ENCODE assay signal across 8 cellular contexts in the genomic region with DNA sequence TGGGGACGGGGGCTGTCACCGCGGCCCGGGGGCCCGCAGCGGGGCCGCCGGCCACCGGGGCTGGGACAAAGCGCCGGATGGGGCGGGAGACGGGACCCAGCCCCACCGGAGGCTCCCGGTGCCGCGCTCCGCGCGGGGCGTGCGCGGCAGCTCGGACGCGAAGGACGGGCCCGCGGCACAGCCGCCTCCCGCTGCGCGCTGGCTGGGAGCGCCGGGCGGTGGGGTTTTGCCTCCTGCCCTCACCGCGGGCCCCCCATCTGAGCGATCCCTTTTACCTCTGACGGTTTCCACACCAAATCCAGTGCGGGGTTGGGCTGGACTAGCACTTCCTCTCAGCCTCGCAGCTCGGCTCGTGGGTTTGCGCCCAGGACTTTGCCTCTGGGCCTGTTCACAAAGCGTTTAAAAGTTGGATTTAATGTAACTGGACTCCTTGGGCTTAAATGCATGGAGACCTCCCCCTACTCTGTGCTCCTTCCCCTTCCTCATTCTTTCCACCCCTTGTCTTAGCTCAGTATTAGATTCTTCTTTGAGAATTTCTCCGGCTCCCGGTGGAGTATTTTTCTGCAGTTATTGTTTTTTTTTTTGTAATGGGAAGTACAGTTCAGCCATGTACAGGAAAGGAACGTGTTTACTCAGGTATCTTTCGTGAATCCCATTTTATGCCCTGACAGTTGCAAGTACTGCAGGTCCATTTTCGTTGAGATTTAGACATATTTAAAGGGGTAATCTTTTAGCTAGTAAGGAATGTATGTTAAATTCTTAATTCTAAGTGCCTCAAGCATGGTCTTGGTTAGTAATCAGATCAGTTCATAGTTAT. TPM values are rescaled to one million over a fixed set of nuclear protein-coding genes. Genes with fewer than 3 reads are reported as not detected.
DNase-seq lines count a peak whose midpoint lies in the region; ATAC-seq and TF ChIP-seq lines count a peak whose summit lies in the region.

No MANE protein-coding gene starts in this region.

- intact Hi-C loops in left ventricle myocardium inferior (cut with micrococcal nuclease) (no loop called here), posterior cingulate gyrus (cut with DNase I) (loop anchor here (5.0 to 10.0 kb wide), 2 partner anchors 261 to 342 kb away; no protein-coding TSS in a partner anchor)

- peaks cover 60% of the 10 kb centered on the region for H3K4me1 ChIP-seq in left ventricle myocardium inferior

- H3K27ac ChIP-seq in RWPE1 (peak overlapping the region; percentile 97), left ventricle myocardium inferior (replicated peaks) (peak overlapping the region; percentile 99)

- peak overlapping the region; percentile 87 for H3K4me3 ChIP-seq in left ventricle myocardium inferior

- H3K9me3 ChIP-seq in left ventricle myocardium inferior (replicated peaks), result no peaks in the 10 kb centered on the region

- no peak for TF ChIP-seq CTCF in RWPE1 (conservative IDR thresholded peaks at IDR 0.05; ENCODE audit: low read depth)
- no peak for TF ChIP-seq CTCF in left ventricle myocardium inferior (IDR thresholded peaks at IDR 0.05; ENCODE audit: borderline replicate concordance)

- ATAC-seq in GM21423 (IDR thresholded peaks at IDR 0.05; ENCODE audit: unreplicated experiment), result peak; percentile 42

- DNase-seq in Daoy (ENCODE audit: low read depth) (peak; percentile 75), HT1080 (ENCODE audit: low read depth) (peak; percentile 62), RWPE1 (ENCODE audit: low spot score) (peak; percentile 57), amygdala (lab: John Stamatoyannopoulos, UW) (peak in 40 of 56 donors; percentile 3 to 77 (median 45)), left ventricle myocardium inferior (peak; percentile 64), posterior cingulate gyrus (peak; percentile 18 to 91 (median 40)), GM19240 (ENCODE audit: insufficient read length, low spot score) (no peak)

- H3K36me3 ChIP-seq in left ventricle myocardium inferior, result no peaks in the 10 kb centered on the region

- CTCF ChIA-PET in RWPE1 (lab: Yijun Ruan, JAX), result interaction anchor here (0.5 to 2.1 kb wide), 8 partner anchors 13 to 485 kb away, joined by 3 to 10 read pairs (median 5); no protein-coding TSS in a partner anchor

- H3K27me3 ChIP-seq in left ventricle myocardium inferior (ENCODE audit: low read depth), result no peaks in the 10 kb centered on the region

- POLR2A ChIA-PET in RWPE1 (lab: Yijun Ruan, JAX; ENCODE audit: low non-redundant PET), result no interaction called here

RNA-seq across cellular contexts. Expression of gene FCHO2, which starts 0.7 kb away (rescaled TPM):
- total RNA-seq in Daoy (2014; rRNA removed; shearing (Covaris generic)), result 6.0 and 8.2 TPM in 2 replicates
- 8.1 and 9.5 TPM in 2 replicates for total RNA-seq in HT1080 (2014; rRNA removed; shearing (Covaris generic))
- 8.2 and 12.3 TPM in 2 replicates for polyA plus RNA-seq in HT1080 (2015; cell fraction: cytosol; rRNA removed)
- 31.0 and 34.6 TPM in 2 replicates for polyA plus RNA-seq in HT1080 (2015; cell fraction: nucleus; rRNA removed)
- total RNA-seq in left ventricle myocardium inferior, result 23.3 TPM
